In genomic region chr17:72432881-72433280, GRCh38 we compare ENCODE assay signal across 14 cellular contexts.
DNase-seq lines count a peak whose midpoint lies in the region; ATAC-seq, FAIRE-seq and TF ChIP-seq lines count a peak whose summit lies in the region.
"Had no signal": no experiment of that assay in that cellular context is flagged by ENCODE, and none has a peak within 500 bp of the region (broad histone marks: within the 10 kb centered on the region; RNA-seq: fewer than 3 reads in every experiment).

No MANE protein-coding gene starts in this region.

- H3K36me3 ChIP-seq in GM23338 (ENCODE audit: insufficient read depth), result no peaks in the 10 kb centered on the region
- no peaks in the 10 kb centered on the region for H3K36me3 ChIP-seq in pancreas
- H3K36me3 ChIP-seq: Peyer's patch had no signal

- 63 to 65% methylated on average over 4 of the region's 4 CpGs for WGBS in pancreas, 2 donors

- no peaks in the 10 kb centered on the region for H3K27me3 ChIP-seq in GM23338 (ENCODE audit: insufficient read depth)
- H3K27me3 ChIP-seq in pancreas, result no peaks in the 10 kb centered on the region
- H3K27me3 ChIP-seq: Peyer's patch had no signal

- ATAC-seq in GM23338 (no peak), pancreas (no peak), GM19395 (IDR thresholded peaks at IDR 0.05; ENCODE audit: unreplicated experiment) (no peak), GM21529 (IDR thresholded peaks at IDR 0.05; ENCODE audit: unreplicated experiment) (no peak)

- H3K27ac ChIP-seq in 22Rv1, result peak overlapping the region; percentile 68
- H3K27ac ChIP-seq in GM23338 (ENCODE audit: low read depth), result no peak overlapping the region
- peak overlapping the region in 1 of 4 donors; percentile 42 for H3K27ac ChIP-seq in pancreas

- TF ChIP-seq CTCF in 22Rv1 (IDR thresholded peaks at IDR 0.05) (no peak), GM23338 (conservative IDR thresholded peaks at IDR 0.05; ENCODE audit: low read depth in 2 of 2) (no peak), brain (conservative IDR thresholded peaks at IDR 0.05) (no peak), mesothelial cell of epicardium (IDR thresholded peaks at IDR 0.05; ENCODE audit: unreplicated experiment) (no peak), pancreas (IDR thresholded peaks at IDR 0.05) (no peak)

- H3K36me3 Mint-ChIP-seq in GM23338 (ENCODE audit: low read depth) (no peaks in the 10 kb centered on the region), brain (no peaks in the 10 kb centered on the region), mesothelial cell of epicardium (no peaks in the 10 kb centered on the region)
- H3K36me3 Mint-ChIP-seq: CD14-positive monocyte had no signal

- DNase-seq in GM23338 (ENCODE audit: low spot score), result no peak
- DNase-seq in mesothelial cell of epicardium (ENCODE audit: low spot score in 2 of 2, unreplicated experiment in 2 of 2), result no peak
- no peak for DNase-seq in pancreas
- no peak for DNase-seq in CD1c-positive myeloid dendritic cell (ENCODE audit: extremely low spot score)
- DNase-seq: HCEC 1CT, NCI-H1436, Peyer's patch, SHP77 had no signal

- H3K27me3 Mint-ChIP-seq in GM23338 (ENCODE audit: insufficient read depth, low read depth, poor library complexity) (peaks cover 7% of the 10 kb centered on the region), brain (peaks cover 3% of the 10 kb centered on the region), mesothelial cell of epicardium (ENCODE audit: low read depth) (no peaks in the 10 kb centered on the region)

- 0 out of 2 replicates have a peak overlapping the region, but pooled peaks have one; percentile 2 for H3K27ac Mint-ChIP-seq in GM23338
- peak overlapping the region; percentile 1 to 92 (median 50) for H3K27ac Mint-ChIP-seq in brain
- H3K27ac Mint-ChIP-seq in mesothelial cell of epicardium, result peak overlapping the region; percentile 2
- H3K27ac Mint-ChIP-seq: CD14-positive monocyte had no signal

- no peak for FAIRE-seq in pancreas (lab: Jason Lieb, UNC)
- FAIRE-seq: HTR-8/SVneo had no signal

- H4K20me1 ChIP-seq in GM23338 (replicated peaks; ENCODE audit: insufficient read depth), result no peaks in the 10 kb centered on the region

- H3K9me3 Mint-ChIP-seq in GM23338 (no peaks in the 10 kb centered on the region), brain (peaks cover 0 to 3% (median 0%) of the 10 kb centered on the region in 5 experiments), mesothelial cell of epicardium (peaks cover 3% of the 10 kb centered on the region)

- H2AFZ ChIP-seq in GM23338, result no peak overlapping the region

- peaks cover 9% of the 10 kb centered on the region for H3K4me1 Mint-ChIP-seq in GM23338
- peaks cover 41% of the 10 kb centered on the region for H3K4me1 Mint-ChIP-seq in brain
- peaks cover 47% of the 10 kb centered on the region for H3K4me1 Mint-ChIP-seq in mesothelial cell of epicardium
- H3K4me1 Mint-ChIP-seq: CD14-positive monocyte had no signal

- H3K4me3 ChIP-seq in GM23338 (no peak overlapping the region), pancreas (no peak overlapping the region)
- H3K4me3 ChIP-seq: Peyer's patch had no signal

- H3K4me3 Mint-ChIP-seq in GM23338, result no peak overlapping the region
- peak overlapping the region in 2 of 5 experiments; percentile 20 to 67 for H3K4me3 Mint-ChIP-seq in brain
- H3K4me3 Mint-ChIP-seq in mesothelial cell of epicardium, result no peak overlapping the region
- H3K4me3 Mint-ChIP-seq: CD14-positive monocyte had no signal

- intact Hi-C loops in pancreas (cut with DNase I), result no loop called here

- H3K4me1 ChIP-seq in GM23338 (ENCODE audit: insufficient read depth) (no peaks in the 10 kb centered on the region), pancreas (peaks cover 0 to 18% (median 3%) of the 10 kb centered on the region in 3 donors)

- H3K4me2 ChIP-seq in GM23338, result no peak overlapping the region

- no peaks in the 10 kb centered on the region for H3K9me3 ChIP-seq in pancreas
- H3K9me3 ChIP-seq: Peyer's patch had no signal

- no peaks in the 10 kb centered on the region for H3K79me2 ChIP-seq in GM23338 (replicated peaks; ENCODE audit: insufficient read depth)

- no peaks in the 10 kb centered on the region for H3F3A ChIP-seq in GM23338 (replicated peaks; ENCODE audit: low read depth)

- no peaks in the 10 kb centered on the region for H3K9me2 ChIP-seq in GM23338 (ENCODE audit: insufficient read depth)

TF ChIP-seq in GM23338, 12 proteins besides CTCF, POLR2A, EP300 and RAD21 (continues in another document):
- TF ChIP-seq ZNF114 (CRISPR knock-in tag; IDR thresholded peaks at IDR 0.05), result no peak
- TF ChIP-seq ETS1 (IDR thresholded peaks at IDR 0.05), result no peak
- no peak for TF ChIP-seq REST (IDR thresholded peaks at IDR 0.05; ENCODE audit: unreplicated experiment)
- TF ChIP-seq NANOG (IDR thresholded peaks at IDR 0.05; ENCODE audit: borderline replicate concordance), result no peak
- no peak for TF ChIP-seq ZNF331 (CRISPR knock-in tag; IDR thresholded peaks at IDR 0.05; ENCODE audit: low read depth)
- no peak for TF ChIP-seq POLR2AphosphoS5 (IDR thresholded peaks at IDR 0.05; ENCODE audit: low read depth)
- TF ChIP-seq STAT1 (IDR thresholded peaks at IDR 0.05; ENCODE audit: unreplicated experiment), result no peak
- TF ChIP-seq EZH2phosphoT487 (IDR thresholded peaks at IDR 0.05; ENCODE audit: unreplicated experiment), result no peak
